15 cellular contexts compared by ENCODE assay signal in genomic region chr3:42489116-42489936, GRCh38. TPM values are rescaled to one million over a fixed set of nuclear protein-coding genes. Genes with fewer than 3 reads are reported as not detected.
DNase-seq lines count a peak whose midpoint lies in the region; ATAC-seq, FAIRE-seq and TF ChIP-seq lines count a peak whose summit lies in the region.
"Had no signal": no experiment of that assay in that cellular context is flagged by ENCODE, and none has a peak within 500 bp of the region (broad histone marks: within the 10 kb centered on the region; RNA-seq: fewer than 3 reads in every experiment).

No MANE protein-coding gene starts in this region.

- in situ Hi-C loops in T47D (cut with HindIII; ENCODE audit: low pct_unique_long_range_greater_than_20kb, low sequenced_read_pairs) = no loop called here

- ATAC-seq in lung (ENCODE audit: insufficient read depth, low FRiP score) = no peak
- ATAC-seq: naive thymus-derived CD8-positive, alpha-beta T cell had no signal

- peak overlapping the region; percentile 57 to 85 for H3K27ac ChIP-seq in ascending aorta
- H3K27ac ChIP-seq in lung (ENCODE audit: low read depth in 1 of 2, low read length in 1 of 2) = peak overlapping the region in 1 of 2 donors; percentile 91

- 86 to 89% methylated on average over 10 of the region's 10 CpGs for WGBS in lung, 2 donors

- no peak overlapping the region for H3K27ac Mint-ChIP-seq in MCF 10A (ENCODE audit: low read depth, unreplicated experiment)
- no peak overlapping the region for H3K27ac Mint-ChIP-seq in type B pancreatic cell
- H3K27ac Mint-ChIP-seq: activated CD4-positive, alpha-beta T cell treated with anti-CD3 and anti-CD28 coated beads, Interleukin-2, amount 10 ng/mL, durations not matched to agents 24 days and 14 days; HFFc6 had no signal

- FAIRE-seq in D721Med (lab: Jason Lieb, UNC) = no peak
- FAIRE-seq: colon had no signal

- no peaks in the 10 kb centered on the region for H3K9me3 ChIP-seq in ascending aorta
- no peaks in the 10 kb centered on the region for H3K9me3 ChIP-seq in lung (ENCODE audit: control insufficient read depth in 2 of 2, insufficient read depth in 1 of 2, low read length in 1 of 2)

- peaks cover 4 to 13% of the 10 kb centered on the region in 2 donors for H3K4me1 ChIP-seq in ascending aorta
- H3K4me1 ChIP-seq in lung (ENCODE audit: control insufficient read depth in 2 of 2, insufficient read depth in 2 of 2, low read length in 2 of 2) = peaks cover 0 to 25% of the 10 kb centered on the region in 2 donors

- DNase-seq in T47D (ENCODE audit: low read depth in 1 of 2, low spot score in 1 of 2) = peak; percentile 48 to 95
- no peak for DNase-seq in MCF 10A (ENCODE audit: unreplicated experiment)
- DNase-seq in ascending aorta (ENCODE audit: low spot score in 2 of 2) = no peak
- peak; percentile 24 for DNase-seq in lung (ENCODE audit: low spot score)
- peak; percentile 55 for DNase-seq in type B pancreatic cell (ENCODE audit: extremely low spot score, unreplicated experiment)
- no peak for DNase-seq in stimulated activated CD4-positive, alpha-beta T cell treated with anti-CD3 and anti-CD28 coated beads, Interleukin-15, amount 100 ng/mL, for 24 hours
- no peak for DNase-seq in D721Med (ENCODE audit: insufficient read length, low spot score)
- no peak for DNase-seq in EL
- DNase-seq: activated CD4-positive, alpha-beta T cell treated with anti-CD3 and anti-CD28 coated beads, Interleukin-2, amount 10 ng/mL, durations not matched to agents 24 days and 14 days; activated naive CD4-positive, alpha-beta T cell treated with Interleukin-2 at 50 U/mL for 16 hours; DND-41 had no signal

- TF ChIP-seq CTCF in MCF 10A (IDR thresholded peaks at IDR 0.05; ENCODE audit: unreplicated experiment) (no peak), ascending aorta (IDR thresholded peaks at IDR 0.05) (no peak), lung (IDR thresholded peaks at IDR 0.05; ENCODE audit: control extremely low read depth, extremely low read depth) (no peak), type B pancreatic cell (conservative IDR thresholded peaks at IDR 0.05) (no peak), D721Med (IDR thresholded peaks at IDR 0.05; ENCODE audit: insufficient read depth, missing control alignments) (no peak)

- H3K36me3 ChIP-seq in ascending aorta (no peaks in the 10 kb centered on the region), lung (ENCODE audit: control insufficient read depth in 2 of 2, insufficient read depth in 2 of 2, low read length in 2 of 2) (no peaks in the 10 kb centered on the region)

- H3K27me3 ChIP-seq in ascending aorta (no peaks in the 10 kb centered on the region), lung (ENCODE audit: control insufficient read depth, insufficient read depth) (no peaks in the 10 kb centered on the region)

- H3K4me3 Mint-ChIP-seq in MCF 10A (ENCODE audit: unreplicated experiment) = no peak overlapping the region
- no peak overlapping the region for H3K4me3 Mint-ChIP-seq in type B pancreatic cell
- H3K4me3 Mint-ChIP-seq: activated CD4-positive, alpha-beta T cell treated with anti-CD3 and anti-CD28 coated beads, Interleukin-2, amount 10 ng/mL, durations not matched to agents 24 days and 14 days; HFFc6 had no signal

- intact Hi-C loops in MCF 10A (cut with micrococcal nuclease) (no loop called here), ascending aorta (cut with DNase I) (no loop called here)

- no TSS peak for BruUV-seq in MCF 10A (replicated peaks; lab: Mats Ljungman, UMichigan)

- CTCF ChIA-PET in MCF 10A (lab: Yijun Ruan, JAX) = interaction anchor here (0.8 to 1.0 kb wide), 3 partner anchors 12 to 25 kb away, joined by 3 to 5 read pairs (median 5); partner anchors contain the start of gene VIPR1

- peaks cover 16% of the 10 kb centered on the region for H3K4me1 Mint-ChIP-seq in MCF 10A (ENCODE audit: insufficient read depth, unreplicated experiment)
- H3K4me1 Mint-ChIP-seq in type B pancreatic cell (ENCODE audit: unreplicated experiment) = no peaks in the 10 kb centered on the region
- H3K4me1 Mint-ChIP-seq: activated CD4-positive, alpha-beta T cell treated with anti-CD3 and anti-CD28 coated beads, Interleukin-2, amount 10 ng/mL, durations not matched to agents 24 days and 14 days had no signal

- H3K9me3 Mint-ChIP-seq in MCF 10A (ENCODE audit: unreplicated experiment) (no peaks in the 10 kb centered on the region), type B pancreatic cell (no peaks in the 10 kb centered on the region)
- H3K9me3 Mint-ChIP-seq: activated CD4-positive, alpha-beta T cell treated with anti-CD3 and anti-CD28 coated beads, Interleukin-2, amount 10 ng/mL, durations not matched to agents 24 days and 14 days; HFFc6; naive thymus-derived CD8-positive, alpha-beta T cell had no signal

- POLR2A ChIA-PET in MCF 10A (lab: Yijun Ruan, JAX) = interaction anchor here (0.6 to 1.2 kb wide), 2 partner anchors 13 kb away, joined by 3 read pairs; partner anchors contain the start of gene VIPR1

- H3K36me3 Mint-ChIP-seq in MCF 10A (ENCODE audit: insufficient read depth, unreplicated experiment) (no peaks in the 10 kb centered on the region), type B pancreatic cell (no peaks in the 10 kb centered on the region)
- H3K36me3 Mint-ChIP-seq: naive thymus-derived CD8-positive, alpha-beta T cell had no signal

- H3K27me3 Mint-ChIP-seq in MCF 10A (ENCODE audit: insufficient read depth, unreplicated experiment) (peaks cover 12% of the 10 kb centered on the region), type B pancreatic cell (peaks cover 36% of the 10 kb centered on the region)

- H3K4me3 ChIP-seq in ascending aorta = no peak overlapping the region
- no peak overlapping the region for H3K4me3 ChIP-seq in lung

RNA-seq across cellular contexts. Expression of gene VIPR1, which starts 13.1 kb away (rescaled TPM):
- total RNA-seq in MCF 10A (2022) = 0.28 and 0.54 TPM in 2 replicates
- total RNA-seq in ascending aorta = 3.5 TPM
- 10 to 100 TPM; 24.8 to 77.0 TPM for total RNA-seq in lung
- polyA plus RNA-seq in lung = 10 to 100 TPM; 52.9 to 89.8 TPM
- total RNA-seq in type B pancreatic cell (ENCODE audit: low replicate concordance) = 4.7 and 5.6 TPM in 2 replicates
- total RNA-seq: HFFc6 had no signal
- polyA plus RNA-seq: AG04450 had no signal

Comparison
In these comparisons a context has a peak if more than half of its experiments do, and no peak if none do; other contexts are left out.
1. DNase-seq: peak in T47D (2 of 2), lung (single experiment) and type B pancreatic cell (single experiment); none in MCF 10A (single experiment), ascending aorta (0 of 2), stimulated activated CD4-positive, alpha-beta T cell treated with anti-CD3 and anti-CD28 coated beads, Interleukin-15, amount 100 ng/mL, for 24 hours (single experiment), D721Med (single experiment) and EL (single experiment).